In the genomic region with DNA sequence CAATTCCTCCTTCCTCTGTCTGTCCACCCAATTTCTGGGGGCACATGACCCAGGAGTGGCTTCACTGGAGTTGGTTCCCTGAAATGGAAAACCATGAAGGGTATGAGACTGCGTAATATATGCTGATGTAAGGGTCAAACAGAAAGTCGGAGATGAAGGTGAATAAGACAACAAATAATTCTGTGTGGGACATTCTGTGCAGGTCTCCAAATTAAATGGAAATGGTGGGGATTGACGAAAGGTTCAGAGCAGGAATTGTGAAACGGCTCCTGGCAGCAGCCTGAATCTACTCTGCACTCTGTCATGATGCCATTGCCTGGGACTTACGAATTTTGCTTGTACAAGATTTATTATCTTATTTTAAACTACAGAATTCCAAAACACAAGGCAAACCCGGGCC, we compare ENCODE assay signal across 2 cellular contexts.
TF ChIP-seq lines count a peak whose summit lies in the region.

No MANE protein-coding gene starts in this region.

TF ChIP-seq in liver, 16 proteins besides CTCF, POLR2A, EP300 and RAD21 (continued from another document):
- TF ChIP-seq REST (IDR thresholded peaks at IDR 0.05), result peak; percentile 61
- TF ChIP-seq, protein P1, sequence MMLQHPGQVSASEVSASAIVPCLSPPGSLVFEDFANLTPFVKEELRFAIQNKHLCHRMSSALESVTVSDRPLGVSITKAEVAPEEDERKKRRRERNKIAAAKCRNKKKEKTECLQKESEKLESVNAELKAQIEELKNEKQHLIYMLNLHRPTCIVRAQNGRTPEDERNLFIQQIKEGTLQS (IDR thresholded peaks at IDR 0.05), result peak; percentile 82
- peak; percentile 76 to 80 for TF ChIP-seq HNF4A (conservative IDR thresholded peaks at IDR 0.05)
- TF ChIP-seq MAX (IDR thresholded peaks at IDR 0.05), result peak; percentile 20
- no peak for TF ChIP-seq FOXA2 (IDR thresholded peaks at IDR 0.05)
- peak in 1 of 2 donors; percentile 62 for TF ChIP-seq EGR1 (IDR thresholded peaks at IDR 0.05; ENCODE audit: low read depth in 2 of 2)
- no peak for TF ChIP-seq GABPA (IDR thresholded peaks at IDR 0.05 in 1 of 2, conservative IDR thresholded peaks at IDR 0.05 in 1 of 2)
- peak; percentile 87 for TF ChIP-seq RXRA (IDR thresholded peaks at IDR 0.05)
- TF ChIP-seq FOXA1 (IDR thresholded peaks at IDR 0.05), result no peak
- TF ChIP-seq JUND (IDR thresholded peaks at IDR 0.05), result peak; percentile 76 to 83
- TF ChIP-seq HNF4G (IDR thresholded peaks at IDR 0.05), result peak; percentile 22
- no peak for TF ChIP-seq TAF1 (conservative IDR thresholded peaks at IDR 0.05)

TF ChIP-seq in HepG2, 621 proteins besides CTCF, POLR2A, EP300 and RAD21 (continued from another document):
- TF ChIP-seq, protein P2, sequence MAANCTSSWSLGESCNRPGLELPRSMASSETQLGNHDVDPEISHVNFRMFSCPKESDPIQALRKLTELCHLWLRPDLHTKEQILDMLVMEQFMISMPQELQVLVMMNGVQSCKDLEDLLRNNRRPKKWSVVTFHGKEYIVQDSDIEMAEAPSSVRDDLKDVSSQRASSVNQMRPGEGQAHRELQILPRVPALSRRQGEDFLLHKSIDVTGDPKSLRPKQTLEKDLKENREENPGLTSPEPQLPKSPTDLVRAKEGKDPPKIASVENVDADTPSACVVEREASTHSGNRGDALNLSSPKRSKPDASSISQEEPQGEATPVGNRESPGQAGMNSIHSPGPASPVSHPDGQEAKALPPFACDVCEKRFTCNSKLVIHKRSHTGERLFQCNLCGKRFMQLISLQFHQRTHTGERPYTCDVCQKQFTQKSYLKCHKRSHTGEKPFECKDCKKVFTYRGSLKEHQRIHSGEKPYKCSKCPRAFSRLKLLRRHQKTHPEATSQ (CRISPR knock-in tag; IDR thresholded peaks at IDR 0.05; ENCODE audit: borderline replicate concordance), result no peak
- TF ChIP-seq JDP2 (CRISPR knock-in tag; IDR thresholded peaks at IDR 0.05; ENCODE audit: borderline replicate concordance) (no peak), ZNF501 (CRISPR knock-in tag; IDR thresholded peaks at IDR 0.05) (no peak), ZNF547 (CRISPR knock-in tag; IDR thresholded peaks at IDR 0.05) (no peak), ZNF713 (CRISPR knock-in tag; IDR thresholded peaks at IDR 0.05) (no peak), FOXM1 (CRISPR knock-in tag; IDR thresholded peaks at IDR 0.05) (no peak), SIN3B (IDR thresholded peaks at IDR 0.05; ENCODE audit: low read length) (no peak), ZNF33B (CRISPR knock-in tag; IDR thresholded peaks at IDR 0.05) (no peak), BORCS8-MEF2B (CRISPR knock-in tag; IDR thresholded peaks at IDR 0.05) (no peak), ZNF446 (CRISPR knock-in tag; IDR thresholded peaks at IDR 0.05) (no peak), ZNF496 (CRISPR knock-in tag; IDR thresholded peaks at IDR 0.05; ENCODE audit: insufficient replicate concordance) (no peak)
- TF ChIP-seq, protein P3, sequence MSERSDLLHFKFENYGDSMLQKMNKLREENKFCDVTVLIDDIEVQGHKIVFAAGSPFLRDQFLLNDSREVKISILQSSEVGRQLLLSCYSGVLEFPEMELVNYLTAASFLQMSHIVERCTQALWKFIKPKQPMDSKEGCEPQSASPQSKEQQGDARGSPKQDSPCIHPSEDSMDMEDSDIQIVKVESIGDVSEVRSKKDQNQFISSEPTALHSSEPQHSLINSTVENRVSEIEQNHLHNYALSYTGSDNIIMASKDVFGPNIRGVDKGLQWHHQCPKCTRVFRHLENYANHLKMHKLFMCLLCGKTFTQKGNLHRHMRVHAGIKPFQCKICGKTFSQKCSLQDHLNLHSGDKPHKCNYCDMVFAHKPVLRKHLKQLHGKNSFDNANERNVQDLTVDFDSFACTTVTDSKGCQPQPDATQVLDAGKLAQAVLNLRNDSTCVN (CRISPR knock-in tag; IDR thresholded peaks at IDR 0.05; ENCODE audit: borderline replicate concordance), result no peak
